In genomic region chr10:21532694-21533576, GRCh38 we compare ENCODE assay signal across 8 cellular contexts. TPM values are rescaled to one million over a fixed set of nuclear protein-coding genes. Genes with fewer than 3 reads are reported as not detected.
DNase-seq lines count a peak whose midpoint lies in the region; ATAC-seq and TF ChIP-seq lines count a peak whose summit lies in the region.

No MANE protein-coding gene starts in this region.

- H3K4me3 Mint-ChIP-seq in MCF 10A (ENCODE audit: unreplicated experiment) = peak overlapping the region; percentile 84

- H3K4me2 ChIP-seq in BLaER1 treated with 17β-estradiol and CSF1 and Interleukin-3, amounts not matched to agents 10 nM and 100 nM = peak overlapping the region; percentile 75 to 98 (median 91)

- H3K4me1 Mint-ChIP-seq in MCF 10A (ENCODE audit: insufficient read depth, unreplicated experiment) = peaks cover 6% of the 10 kb centered on the region

- H3K36me3 Mint-ChIP-seq in MCF 10A (ENCODE audit: insufficient read depth, unreplicated experiment) = peaks cover 27% of the 10 kb centered on the region

- DNase-seq in KG1 (lab: John Stamatoyannopoulos, UW) (peak; percentile 80), MCF 10A (ENCODE audit: unreplicated experiment) (peak; percentile 41), kidney glomerular epithelial cell (lab: John Stamatoyannopoulos, UW) (no peak), NCI-H524 treated with DMSO at 0.1 percent for 48 hours (lab: John Stamatoyannopoulos, UW) (no peak), amygdala (lab: John Stamatoyannopoulos, UW) (no peak)

- peaks cover 46 to 58% (median 52%) of the 10 kb centered on the region in 11 experiments for H3K27me3 ChIP-seq in BLaER1 treated with 17β-estradiol and CSF1 and Interleukin-3, amounts not matched to agents 10 nM and 100 nM
- H3K27me3 ChIP-seq in mononuclear cell (ENCODE audit: insufficient read depth, low read length) = peaks cover under 1% of the 10 kb centered on the region

- H3K9ac ChIP-seq in BLaER1 treated with 17β-estradiol and CSF1 and Interleukin-3, amounts not matched to agents 10 nM and 100 nM = peak overlapping the region; percentile 76 to 88 (median 86); a peak in 21 of 22 replicates

- CTCF ChIA-PET in MCF 10A (lab: Yijun Ruan, JAX) = interaction anchor here (0.5 to 1.8 kb wide), 7 partner anchors 18 to 255 kb away, joined by 3 to 5 read pairs (median 3); no protein-coding TSS in a partner anchor

- H3K27ac Mint-ChIP-seq in MCF 10A (ENCODE audit: low read depth, unreplicated experiment) = peak overlapping the region; percentile 97

- no TSS peak for BruUV-seq in MCF 10A (replicated peaks; lab: Mats Ljungman, UMichigan)

- peaks cover 23 to 45% (median 35%) of the 10 kb centered on the region in 11 experiments; a peak in 20 of 22 replicates for H4K20me1 ChIP-seq in BLaER1 treated with 17β-estradiol and CSF1 and Interleukin-3, amounts not matched to agents 10 nM and 100 nM

- no peaks in the 10 kb centered on the region for H3K27me3 Mint-ChIP-seq in MCF 10A (ENCODE audit: insufficient read depth, unreplicated experiment)

- TF ChIP-seq CTCF in MCF 10A (IDR thresholded peaks at IDR 0.05; ENCODE audit: unreplicated experiment) = no peak

- peak; percentile 14 for ATAC-seq in GM18873 (IDR thresholded peaks at IDR 0.05; ENCODE audit: low FRiP score, unreplicated experiment)

- peaks cover 12 to 20% (median 15%) of the 10 kb centered on the region in 11 experiments; a peak in 19 of 22 replicates for H3K36me3 ChIP-seq in BLaER1 treated with 17β-estradiol and CSF1 and Interleukin-3, amounts not matched to agents 10 nM and 100 nM

- POLR2A ChIA-PET in MCF 10A (lab: Yijun Ruan, JAX) = interaction anchor here (0.6 to 11.2 kb wide), 20 partner anchors 9 to 807 kb away, joined by 3 to 141 read pairs (median 4); no protein-coding TSS in a partner anchor

- peak overlapping the region; percentile 73 to 92 (median 88) for H3K4me3 ChIP-seq in BLaER1 treated with 17β-estradiol and CSF1 and Interleukin-3, amounts not matched to agents 10 nM and 100 nM
- H3K4me3 ChIP-seq in mononuclear cell (ENCODE audit: low read length) = peak overlapping the region; percentile 71

- H3K9me3 Mint-ChIP-seq in MCF 10A (ENCODE audit: unreplicated experiment) = no peaks in the 10 kb centered on the region

- peak overlapping the region in 9 of 11 experiments; percentile 63 to 87 (median 79); a peak in 15 of 22 replicates for H3K27ac ChIP-seq in BLaER1 treated with 17β-estradiol and CSF1 and Interleukin-3, amounts not matched to agents 10 nM and 100 nM

- no peaks in the 10 kb centered on the region for H3K9me3 ChIP-seq in BLaER1 treated with 17β-estradiol and CSF1 and Interleukin-3, amounts not matched to agents 10 nM and 100 nM (replicated peaks in 1 of 11)
- no peaks in the 10 kb centered on the region for H3K9me3 ChIP-seq in mononuclear cell (ENCODE audit: low read depth, low read length)

- peaks cover 8 to 33% (median 23%) of the 10 kb centered on the region in 10 experiments; a peak in 19 of 20 replicates for H3K4me1 ChIP-seq in BLaER1 treated with 17β-estradiol and CSF1 and Interleukin-3, amounts not matched to agents 10 nM and 100 nM
- peaks cover 20% of the 10 kb centered on the region for H3K4me1 ChIP-seq in mononuclear cell (ENCODE audit: insufficient read depth, low read length)

- intact Hi-C loops in MCF 10A (cut with micrococcal nuclease) = loop anchor here (2.0 to 10.0 kb wide), 3 partner anchors 192 to 254 kb away; no protein-coding TSS in a partner anchor

RNA-seq across cellular contexts. Expression of gene MLLT10, which starts 1.1 kb away (rescaled TPM):
- total RNA-seq in MCF 10A (2022) = 39.3 and 47.5 TPM in 2 replicates
- 37.5 TPM for total RNA-seq in mononuclear cell

RNA-seq across cellular contexts. Expression of gene SKIDA1, which starts 7.5 kb away (rescaled TPM):
- total RNA-seq in MCF 10A (2022) = 0.56 and 1.2 TPM in 2 replicates
- total RNA-seq in mononuclear cell = not detected

Comparison
In these comparisons a context has a peak if more than half of its experiments do, and no peak if none do; other contexts are left out.
1. DNase-seq: peak in KG1 (single experiment) and MCF 10A (single experiment); none in kidney glomerular epithelial cell (single experiment), NCI-H524 treated with DMSO at 0.1 percent for 48 hours (single experiment) and amygdala (0 of 56).